Comparison of ENCODE assay signal across 1 cellular context in genomic region chr1:54887665-54888071, GRCh38.
A peak's percentile ranks its signal among the peaks of the same experiment; 100 is the strongest.
TF ChIP-seq lines count a peak whose summit lies in the region.

No MANE protein-coding gene starts in this region.

TF ChIP-seq in K562, 482 proteins besides CTCF, POLR2A, EP300 and RAD21 (continued from another document):
- no peak for TF ChIP-seq AFF4 (CRISPR knock-in tag; IDR thresholded peaks at IDR 0.05)
- TF ChIP-seq RBM25 (IDR thresholded peaks at IDR 0.05; ENCODE audit: low read depth, low read length, severe bottlenecking) = no peak
- TF ChIP-seq PTTG1 (tag; IDR thresholded peaks at IDR 0.05; ENCODE audit: low read depth) = no peak
- TF ChIP-seq MAX (CRISPR knock-in tag; IDR thresholded peaks at IDR 0.05) = peak; percentile 11; the same call in 1 of the 2 replicates
